17 cellular contexts compared by ENCODE assay signal in genomic region chr22:25758316-25758715, GRCh38. TPM values are rescaled to one million over a fixed set of nuclear protein-coding genes. Genes with fewer than 3 reads are reported as not detected.
"Had no signal": no experiment of that assay in that cellular context is flagged by ENCODE, and none has a peak within 500 bp of the region (broad histone marks: within the 10 kb centered on the region; RNA-seq: fewer than 3 reads in every experiment).

No MANE protein-coding gene starts in this region.

- H3K27ac Mint-ChIP-seq: nephron progenitor cell; stimulated activated effector memory CD8-positive, alpha-beta T cell treated with anti-CD3 and anti-CD28 coated beads, Interleukin-12 subunit alpha, Interleukin-12 subunit beta, amount 100 ng/mL, for 72 hours had no signal

- H3K79me2 ChIP-seq: hepatocyte had no signal

- ATAC-seq: sciatic nerve; stimulated activated effector memory CD8-positive, alpha-beta T cell treated with anti-CD3 and anti-CD28 coated beads, Interleukin-12 subunit alpha, Interleukin-12 subunit beta, amount 100 ng/mL, for 72 hours had no signal

- H3K4me1 Mint-ChIP-seq: nephron progenitor cell; stimulated activated effector memory CD8-positive, alpha-beta T cell treated with anti-CD3 and anti-CD28 coated beads, Interleukin-12 subunit alpha, Interleukin-12 subunit beta, amount 100 ng/mL, for 72 hours had no signal

- H3K4me3 ChIP-seq: hepatocyte, tibial nerve had no signal

- H3K27ac ChIP-seq: hepatocyte, tibial nerve had no signal

- H3K4me2 ChIP-seq: hepatocyte had no signal

- H2AFZ ChIP-seq: hepatocyte had no signal

- H3K4me1 ChIP-seq: tibial nerve had no signal

- DNase-seq: activated CD4-positive, alpha-beta T cell treated with anti-CD3 and anti-CD28 coated beads, Interleukin-2, amount 10 ng/mL, durations not matched to agents 7 days and 5 days; activated CD8-positive, alpha-beta memory T cell treated with anti-CD3 and anti-CD28 coated beads, Interleukin-2, amount 50 U/mL, for 48 hours; activated naive CD8-positive, alpha-beta T cell treated with anti-CD3 and anti-CD28 coated beads, Interleukin-2, amount 10 ng/mL, durations not matched to agents 7 days and 5 days; erythroblast; mesendoderm; nephron progenitor cell; stimulated activated CD4-positive, alpha-beta T cell treated with anti-CD3 and anti-CD28 coated beads, Interleukin-12 subunit alpha, Interleukin-12 subunit beta, amount 100 ng/mL, for 4 hours; stimulated activated CD4-positive, alpha-beta T cell treated with anti-CD3 and anti-CD28 coated beads, Interleukin-2, amount 100 ng/mL, for 24 hours; SW 1271; T-helper 9 cell had no signal

- H3K4me3 Mint-ChIP-seq: activated CD4-positive, alpha-beta T cell treated with anti-CD3 and anti-CD28 coated beads, Interleukin-2, amount 10 ng/mL, durations not matched to agents 7 days and 5 days; activated naive CD8-positive, alpha-beta T cell treated with anti-CD3 and anti-CD28 coated beads, Interleukin-2, amount 10 ng/mL, durations not matched to agents 7 days and 5 days; activated T-helper 1 cell treated with anti-CD3 and anti-CD28 coated beads, Interleukin-12 subunit alpha, Interleukin-12 subunit beta, Interleukin-2, Interleukin-4 antibody, amounts not matched to agents 30 ng/mL and 10 ng/mL and 1 ng/mL, durations not matched to agents 14 hours and 24 hours and 36 hours; nephron progenitor cell; stimulated activated effector memory CD8-positive, alpha-beta T cell treated with anti-CD3 and anti-CD28 coated beads, Interleukin-12 subunit alpha, Interleukin-12 subunit beta, amount 100 ng/mL, for 72 hours had no signal

- H3K9me3 Mint-ChIP-seq: activated naive CD8-positive, alpha-beta T cell treated with anti-CD3 and anti-CD28 coated beads, Interleukin-2, amount 10 ng/mL, durations not matched to agents 7 days and 5 days; activated T-helper 1 cell treated with anti-CD3 and anti-CD28 coated beads, Interleukin-12 subunit alpha, Interleukin-12 subunit beta, Interleukin-2, Interleukin-4 antibody, amounts not matched to agents 30 ng/mL and 10 ng/mL and 1 ng/mL, durations not matched to agents 14 hours and 24 hours and 36 hours; stimulated activated effector memory CD8-positive, alpha-beta T cell treated with anti-CD3 and anti-CD28 coated beads, Interleukin-12 subunit alpha, Interleukin-12 subunit beta, amount 100 ng/mL, for 72 hours had no signal

- H3K27me3 Mint-ChIP-seq: activated CD4-positive, alpha-beta T cell treated with anti-CD3 and anti-CD28 coated beads, Interleukin-2, amount 10 ng/mL, durations not matched to agents 7 days and 5 days; activated naive CD8-positive, alpha-beta T cell treated with anti-CD3 and anti-CD28 coated beads, Interleukin-2, amount 10 ng/mL, durations not matched to agents 7 days and 5 days had no signal

- H3K36me3 Mint-ChIP-seq: stimulated activated effector memory CD8-positive, alpha-beta T cell treated with anti-CD3 and anti-CD28 coated beads, Interleukin-12 subunit alpha, Interleukin-12 subunit beta, amount 100 ng/mL, for 72 hours had no signal

- H3K36me3 ChIP-seq: tibial nerve had no signal

- H3K27me3 ChIP-seq: hepatocyte, tibial nerve had no signal

RNA-seq across cellular contexts. Expression of gene MYO18B, which starts 16.3 kb away (rescaled TPM):
- total RNA-seq: kidney epithelial cell, pulmonary artery endothelial cell, sciatic nerve had no signal
- polyA plus RNA-seq: hepatocyte had no signal
